9 cellular contexts compared by ENCODE assay signal in the genomic region with DNA sequence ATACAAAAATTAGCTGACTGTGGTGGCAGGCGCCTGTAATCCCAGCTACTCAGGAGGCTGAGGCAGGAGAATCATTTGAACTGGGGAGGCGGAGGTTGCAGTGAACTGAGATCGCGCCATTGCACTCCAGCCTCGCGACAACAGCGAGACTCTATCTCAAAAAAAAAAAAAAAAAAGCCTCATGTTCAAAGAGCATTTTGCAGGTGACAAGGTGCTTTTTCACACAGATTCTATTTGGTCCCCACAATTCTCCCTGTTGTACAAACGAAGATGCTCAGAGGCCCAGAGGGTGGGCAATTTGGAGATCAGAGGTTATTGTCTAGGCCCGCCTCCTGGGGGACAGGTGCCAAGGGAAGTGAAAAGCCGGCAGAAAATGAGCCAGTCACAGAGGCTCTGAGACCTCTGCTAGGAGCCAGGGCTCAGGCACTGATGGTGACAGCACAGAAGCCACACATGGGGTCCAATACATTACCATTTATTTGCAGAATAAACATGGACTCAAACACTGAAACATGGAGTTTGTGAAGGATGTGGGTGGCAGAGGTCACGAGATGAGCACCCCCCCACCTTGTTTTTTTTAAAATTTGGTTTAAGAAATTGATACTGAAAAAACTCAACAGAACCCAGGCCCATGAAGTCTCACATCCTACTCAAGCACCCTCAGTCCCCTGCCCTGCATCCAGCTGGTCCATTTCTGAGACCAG. TPM values are rescaled to one million over a fixed set of nuclear protein-coding genes. Genes with fewer than 3 reads are reported as not detected.
A peak's percentile ranks its signal among the peaks of the same experiment; 100 is the strongest.
DNase-seq lines count a peak whose midpoint lies in the region; ATAC-seq and TF ChIP-seq lines count a peak whose summit lies in the region.
"Had no signal": no experiment of that assay in that cellular context is flagged by ENCODE, and none has a peak within 500 bp of the region (broad histone marks: within the 10 kb centered on the region; RNA-seq: fewer than 3 reads in every experiment).

No MANE protein-coding gene starts in this region.

- H3K27me3 Mint-ChIP-seq in stimulated activated naive CD8-positive, alpha-beta T cell treated with anti-CD3 and anti-CD28 coated beads, Interleukin-15, Interleukin-2, amounts not matched to agents 100 ng/mL and 50 ng/mL, for 24 hours, result peaks cover 21% of the 10 kb centered on the region
- peaks cover 18% of the 10 kb centered on the region for H3K27me3 Mint-ChIP-seq in activated CD8-positive, alpha-beta T cell treated with anti-CD3 and anti-CD28 coated beads, Interleukin-2, amount 10 ng/mL, durations not matched to agents 7 days and 5 days (ENCODE audit: low read depth)

- H3K27me3 ChIP-seq in iPS-18a (ENCODE audit: control insufficient read depth, insufficient read depth, low read length) (peaks cover 19% of the 10 kb centered on the region), vagina (no peaks in the 10 kb centered on the region)

- H3K9me3 Mint-ChIP-seq in stimulated activated naive CD8-positive, alpha-beta T cell treated with anti-CD3 and anti-CD28 coated beads, Interleukin-15, Interleukin-2, amounts not matched to agents 100 ng/mL and 50 ng/mL, for 24 hours, result no peaks in the 10 kb centered on the region
- H3K9me3 Mint-ChIP-seq in activated CD8-positive, alpha-beta T cell treated with anti-CD3 and anti-CD28 coated beads, Interleukin-2, amount 10 ng/mL, durations not matched to agents 7 days and 5 days (ENCODE audit: insufficient read depth), result no peaks in the 10 kb centered on the region

- H3K4me1 ChIP-seq in iPS-18a (ENCODE audit: control insufficient read depth, low read depth, low read length), result peaks cover 29% of the 10 kb centered on the region
- peaks cover 31% of the 10 kb centered on the region for H3K4me1 ChIP-seq in vagina

- peak overlapping the region; percentile 74 for H3K4me3 Mint-ChIP-seq in stimulated activated naive CD8-positive, alpha-beta T cell treated with anti-CD3 and anti-CD28 coated beads, Interleukin-15, Interleukin-2, amounts not matched to agents 100 ng/mL and 50 ng/mL, for 24 hours
- H3K4me3 Mint-ChIP-seq in activated CD8-positive, alpha-beta T cell treated with anti-CD3 and anti-CD28 coated beads, Interleukin-2, amount 10 ng/mL, durations not matched to agents 7 days and 5 days, result peak overlapping the region; percentile 73

- peak overlapping the region; percentile 81 for H3K4me3 ChIP-seq in iPS-18a (ENCODE audit: low read length)
- peak overlapping the region in 1 of 2 donors; percentile 57 for H3K4me3 ChIP-seq in vagina
- H3K4me3 ChIP-seq: HAP-1 had no signal

- intact Hi-C loops in vagina (cut with DNase I), result no loop called here

- no peak for TF ChIP-seq POLR2A in vagina (IDR thresholded peaks at IDR 0.05)

- no peak for ATAC-seq in stimulated activated naive CD8-positive, alpha-beta T cell treated with anti-CD3 and anti-CD28 coated beads, Interleukin-15, Interleukin-2, amounts not matched to agents 100 U/mL and 50 U/mL, for 24 hours
- no peak for ATAC-seq in activated CD8-positive, alpha-beta T cell treated with anti-CD3 and anti-CD28 coated beads, Interleukin-2, amount 10 ng/mL, durations not matched to agents 7 days and 5 days
- ATAC-seq in GM18511 (IDR thresholded peaks at IDR 0.05; ENCODE audit: unreplicated experiment), result no peak
- no peak for ATAC-seq in GM19023 (IDR thresholded peaks at IDR 0.05; ENCODE audit: unreplicated experiment)

- H3K9ac ChIP-seq in iPS-18a (ENCODE audit: low read length), result no peak overlapping the region

- no peaks in the 10 kb centered on the region for H3K9me3 ChIP-seq in iPS-18a (ENCODE audit: control insufficient read depth, low read depth, low read length)
- no peaks in the 10 kb centered on the region for H3K9me3 ChIP-seq in vagina
- H3K9me3 ChIP-seq: HAP-1 had no signal

- no peak overlapping the region for H3K27ac Mint-ChIP-seq in stimulated activated naive CD8-positive, alpha-beta T cell treated with anti-CD3 and anti-CD28 coated beads, Interleukin-15, Interleukin-2, amounts not matched to agents 100 ng/mL and 50 ng/mL, for 24 hours
- H3K27ac Mint-ChIP-seq in activated CD8-positive, alpha-beta T cell treated with anti-CD3 and anti-CD28 coated beads, Interleukin-2, amount 10 ng/mL, durations not matched to agents 7 days and 5 days, result peak overlapping the region; percentile 79

- POLR2A ChIA-PET in activated CD8-positive, alpha-beta T cell treated with anti-CD3 and anti-CD28 coated beads, Interleukin-2, amount 10 ng/mL, durations not matched to agents 7 days and 5 days (lab: Charles Lee), result interaction anchor here (2.0 kb wide), 1 partner anchor 8 kb away, joined by 5 read pairs; the partner anchor contains the start of gene GPC2
- POLR2A ChIA-PET in HEK293T (lab: Yijun Ruan, JAX), result interaction anchor here (1.1 kb wide), 1 partner anchor 81 kb away, joined by 3 read pairs; the partner anchor contains the start of gene COPS6

- H3K4me1 Mint-ChIP-seq in stimulated activated naive CD8-positive, alpha-beta T cell treated with anti-CD3 and anti-CD28 coated beads, Interleukin-15, Interleukin-2, amounts not matched to agents 100 ng/mL and 50 ng/mL, for 24 hours (ENCODE audit: low read depth), result peaks cover 56% of the 10 kb centered on the region
- H3K4me1 Mint-ChIP-seq in activated CD8-positive, alpha-beta T cell treated with anti-CD3 and anti-CD28 coated beads, Interleukin-2, amount 10 ng/mL, durations not matched to agents 7 days and 5 days (ENCODE audit: low read depth), result peaks cover 63% of the 10 kb centered on the region

- CTCF ChIA-PET in activated CD8-positive, alpha-beta T cell treated with anti-CD3 and anti-CD28 coated beads, Interleukin-2, amount 10 ng/mL, durations not matched to agents 7 days and 5 days (lab: Charles Lee), result interaction anchor here (0.6 to 1.5 kb wide), 3 partner anchors 9 to 21 kb away, joined by 3 to 5 read pairs (median 3); no protein-coding TSS in a partner anchor
- CTCF ChIA-PET in HEK293T (lab: Yijun Ruan, JAX), result interaction anchor here (2.2 kb wide), 1 partner anchor 39 kb away, joined by 8 read pairs; no protein-coding TSS in a partner anchor

- no peak overlapping the region for H3K27ac ChIP-seq in iPS-18a (ENCODE audit: low read length)
- peak overlapping the region; percentile 75 for H3K27ac ChIP-seq in vagina

- H3K36me3 ChIP-seq in iPS-18a (ENCODE audit: control insufficient read depth, low read depth, low read length) (no peaks in the 10 kb centered on the region), vagina (no peaks in the 10 kb centered on the region)
- H3K36me3 ChIP-seq: HAP-1 had no signal

- DNase-seq in stimulated activated naive CD8-positive, alpha-beta T cell treated with anti-CD3 and anti-CD28 coated beads, Interleukin-15, Interleukin-2, amounts not matched to agents 100 U/mL and 50 U/mL, for 24 hours, result no peak
- no peak for DNase-seq in activated CD8-positive, alpha-beta T cell treated with anti-CD3 and anti-CD28 coated beads, Interleukin-2, amount 10 ng/mL, durations not matched to agents 7 days and 5 days
- DNase-seq in vagina (ENCODE audit: extremely low spot score in 2 of 2), result no peak
- no peak for DNase-seq in HEK293T (ENCODE audit: extremely low spot score)

- no peaks in the 10 kb centered on the region for H3K36me3 Mint-ChIP-seq in stimulated activated naive CD8-positive, alpha-beta T cell treated with anti-CD3 and anti-CD28 coated beads, Interleukin-15, Interleukin-2, amounts not matched to agents 100 ng/mL and 50 ng/mL, for 24 hours (ENCODE audit: low read depth)
- H3K36me3 Mint-ChIP-seq in activated CD8-positive, alpha-beta T cell treated with anti-CD3 and anti-CD28 coated beads, Interleukin-2, amount 10 ng/mL, durations not matched to agents 7 days and 5 days (ENCODE audit: low read depth), result no peaks in the 10 kb centered on the region

- TF ChIP-seq CTCF in vagina (IDR thresholded peaks at IDR 0.05), result no peak

TF ChIP-seq in HEK293T, 16 proteins besides CTCF, POLR2A, EP300 and RAD21:
- TF ChIP-seq ZNF384 (IDR thresholded peaks at IDR 0.05) (no peak), PKNOX1 (IDR thresholded peaks at IDR 0.05) (no peak), NFRKB (IDR thresholded peaks at IDR 0.05) (no peak), CTBP1 (IDR thresholded peaks at IDR 0.05; ENCODE audit: borderline replicate concordance) (no peak), TARDBP (IDR thresholded peaks at IDR 0.05) (no peak), ARNT (IDR thresholded peaks at IDR 0.05) (no peak), LEF1 (IDR thresholded peaks at IDR 0.05; ENCODE audit: borderline replicate concordance) (no peak), L3MBTL2 (conservative IDR thresholded peaks at IDR 0.05) (no peak), SUZ12 (IDR thresholded peaks at IDR 0.05) (no peak), ELF4 (IDR thresholded peaks at IDR 0.05) (no peak)

RNA-seq across cellular contexts. Expression of gene GAL3ST4, which starts 0.9 kb away (rescaled TPM):
- total RNA-seq in activated CD8-positive, alpha-beta T cell treated with anti-CD3 and anti-CD28 coated beads, Interleukin-2, amount 10 ng/mL, durations not matched to agents 7 days and 5 days, result 1 to 10 TPM; 2.8 to 3.5 TPM
- total RNA-seq in vagina, result 4.2 TPM

RNA-seq across cellular contexts. Expression of gene GPC2, which starts 7.9 kb away (rescaled TPM):
- total RNA-seq in activated CD8-positive, alpha-beta T cell treated with anti-CD3 and anti-CD28 coated beads, Interleukin-2, amount 10 ng/mL, durations not matched to agents 7 days and 5 days, result 1 to 10 TPM; 8.1 to 8.2 TPM
- 7.4 TPM for total RNA-seq in vagina

RNA-seq across cellular contexts. Expression of gene STAG3, which starts 8.4 kb away (rescaled TPM):
- 10 to 100 TPM; 16.5 to 20.6 TPM for total RNA-seq in activated CD8-positive, alpha-beta T cell treated with anti-CD3 and anti-CD28 coated beads, Interleukin-2, amount 10 ng/mL, durations not matched to agents 7 days and 5 days
- total RNA-seq in vagina, result not detected

RNA-seq across cellular contexts. Expression of gene TRAPPC14, which starts 10.8 kb away (rescaled TPM):
- total RNA-seq in activated CD8-positive, alpha-beta T cell treated with anti-CD3 and anti-CD28 coated beads, Interleukin-2, amount 10 ng/mL, durations not matched to agents 7 days and 5 days, result 10 to 100 TPM; 42.7 to 44.0 TPM
- 18.2 TPM for total RNA-seq in vagina

RNA-seq across cellular contexts. Expression of gene LAMTOR4, which starts 20.6 kb away (rescaled TPM):
- 100 to 1,000 TPM; 134 to 143 TPM for total RNA-seq in activated CD8-positive, alpha-beta T cell treated with anti-CD3 and anti-CD28 coated beads, Interleukin-2, amount 10 ng/mL, durations not matched to agents 7 days and 5 days
- 161 TPM for total RNA-seq in vagina

Comparison
In these comparisons a context has a peak if more than half of its experiments do, and no peak if none do; other contexts are left out.
1. RNA of gene STAG3, which starts 8.4 kb away (total RNA-seq): 16.5 to 20.6 TPM in activated CD8-positive, alpha-beta T cell treated with anti-CD3 and anti-CD28 coated beads, Interleukin-2, amount 10 ng/mL, durations not matched to agents 7 days and 5 days; not detected in vagina (single experiment); every median in the first group is over 10 times any median in the second.